ENCODE assay signal across 16 cellular contexts in the genomic region with DNA sequence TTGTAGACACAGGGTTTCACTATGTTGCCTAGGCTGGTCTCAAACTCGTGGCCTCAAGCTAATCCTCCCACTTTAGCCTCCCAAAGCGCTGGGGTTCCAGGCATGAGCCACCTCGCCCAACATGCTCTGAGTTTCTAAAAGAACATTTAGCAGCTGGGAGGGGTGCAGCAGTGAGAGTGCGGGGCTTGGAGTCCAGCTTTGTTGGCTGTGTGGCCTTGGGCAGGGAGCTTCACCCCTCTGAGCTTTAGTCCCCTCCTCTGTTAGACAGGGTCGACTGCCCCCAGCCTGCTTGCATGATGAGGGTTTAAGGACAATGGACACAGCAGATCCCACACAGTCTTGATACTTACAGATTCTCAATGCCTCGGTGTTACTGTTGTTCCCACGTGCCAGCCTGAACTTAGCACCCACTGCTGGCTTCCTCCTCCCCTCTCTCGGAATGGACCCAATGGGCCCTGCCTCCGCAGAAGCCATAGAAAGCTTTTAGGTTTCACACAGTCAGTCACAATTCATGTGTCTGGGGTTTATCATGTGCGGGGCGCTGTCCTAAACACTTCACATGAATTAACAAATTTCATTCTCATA. TPM values are rescaled to one million over a fixed set of nuclear protein-coding genes. Genes with fewer than 3 reads are reported as not detected.
DNase-seq lines count a peak whose midpoint lies in the region; ATAC-seq and TF ChIP-seq lines count a peak whose summit lies in the region.
"Had no signal": no experiment of that assay in that cellular context is flagged by ENCODE, and none has a peak within 500 bp of the region (broad histone marks: within the 10 kb centered on the region; RNA-seq: fewer than 3 reads in every experiment).

No MANE protein-coding gene starts in this region.

- TF ChIP-seq CTCF in omental fat pad (IDR thresholded peaks at IDR 0.05): no peak

- peaks cover 60 to 95% (median 84%) of the 10 kb centered on the region in 10 experiments for H3K4me1 ChIP-seq in BLaER1 treated with 17β-estradiol and CSF1 and Interleukin-3, amounts not matched to agents 10 nM and 100 nM
- H3K4me1 ChIP-seq in HUES64 (ENCODE audit: insufficient read depth, low read length): peaks cover 16% of the 10 kb centered on the region

- WGBS in HUES64: 86% methylated on average over 11 of the region's 11 CpGs

- no peaks in the 10 kb centered on the region for H3K9me3 ChIP-seq in BLaER1 treated with 17β-estradiol and CSF1 and Interleukin-3, amounts not matched to agents 10 nM and 100 nM (replicated peaks in 1 of 11)
- no peaks in the 10 kb centered on the region for H3K9me3 ChIP-seq in HUES64 (ENCODE audit: insufficient read depth, low read depth, low read length)

- no peaks in the 10 kb centered on the region for H3K27me3 ChIP-seq in BLaER1 treated with 17β-estradiol and CSF1 and Interleukin-3, amounts not matched to agents 10 nM and 100 nM
- no peaks in the 10 kb centered on the region for H3K27me3 ChIP-seq in HUES64 (ENCODE audit: insufficient read depth, low read length)

- H4K20me1 ChIP-seq in BLaER1 treated with 17β-estradiol and CSF1 and Interleukin-3, amounts not matched to agents 10 nM and 100 nM: no peaks in the 10 kb centered on the region

- no peaks in the 10 kb centered on the region for H3K36me3 ChIP-seq in BLaER1 treated with 17β-estradiol and CSF1 and Interleukin-3, amounts not matched to agents 10 nM and 100 nM
- no peaks in the 10 kb centered on the region for H3K36me3 ChIP-seq in HUES64 (ENCODE audit: insufficient read depth, low read length)

- no peak overlapping the region for H3K9ac ChIP-seq in BLaER1 treated with 17β-estradiol and CSF1 and Interleukin-3, amounts not matched to agents 10 nM and 100 nM
- no peak overlapping the region for H3K9ac ChIP-seq in HUES64 (ENCODE audit: low read depth, low read length)

- H3K4me3 ChIP-seq in BLaER1 treated with 17β-estradiol and CSF1 and Interleukin-3, amounts not matched to agents 10 nM and 100 nM: no peak overlapping the region
- no peak overlapping the region for H3K4me3 ChIP-seq in HUES64 (ENCODE audit: low read length)

- H3K4me2 ChIP-seq in BLaER1 treated with 17β-estradiol and CSF1 and Interleukin-3, amounts not matched to agents 10 nM and 100 nM: peak overlapping the region in 10 of 11 experiments; percentile 59 to 81 (median 75); a peak in 19 of 22 replicates

- H3K27ac ChIP-seq in BLaER1 treated with 17β-estradiol and CSF1 and Interleukin-3, amounts not matched to agents 10 nM and 100 nM: peak overlapping the region in 3 of 11 experiments; percentile 2 to 31 (median 25); a peak in 3 of 22 replicates
- peak overlapping the region; percentile 47; the same call in 1 of the 2 replicates for H3K27ac ChIP-seq in HUES64 (ENCODE audit: low read depth, low read length)

- DNase-seq in left lobe of liver (ENCODE audit: low spot score): no peak
- peak; percentile 13 for DNase-seq in omental fat pad (ENCODE audit: low spot score)
- DNase-seq in activated gamma-delta T cell treated with Interleukin-2 at 50 U/mL for 16 hours: no peak
- DNase-seq in NCI-H446 treated with DMSO at 0.1 percent for 48 hours (lab: John Stamatoyannopoulos, UW): no peak
- no peak for DNase-seq in nucleus accumbens (lab: John Stamatoyannopoulos, UW)
- DNase-seq: ACHN; CD4-positive, alpha-beta memory T cell; DMS79 treated with DMSO at 0.1 percent for 48 hours; Kasumi-1; NCI-H187 treated with DMSO at 0.1 percent for 48 hours; NK-92 treated with Interleukin-12 subunit alpha and Interleukin-12 subunit beta, amount 100 ng/mL, for 24 hours; SHP77 treated with DMSO at 0.1 percent for 48 hours had no signal

- peak; percentile 1 for ATAC-seq in left lobe of liver
- ATAC-seq in omental fat pad (ENCODE audit: low FRiP score): no peak
- no peak for ATAC-seq in HG02610 (IDR thresholded peaks at IDR 0.05; ENCODE audit: unreplicated experiment)
- ATAC-seq: SK-N-SH treated with all-trans-retinoic acid at 6 μM for 48 hours had no signal

RNA-seq across cellular contexts. Expression of gene PSMA6, which starts 54.6 kb away (rescaled TPM):
- 188 TPM for polyA plus RNA-seq in HUES64 (2013, experiment 1 of 2)
- 182 TPM for polyA plus RNA-seq in HUES64 (2013, experiment 2 of 2)
- 72.0 TPM for total RNA-seq in left lobe of liver
- 100 to 1,000 TPM; 158 to 180 (median 170) TPM for total RNA-seq in omental fat pad

RNA-seq across cellular contexts. Expression of gene NFKBIA, which starts 57.7 kb away (rescaled TPM):
- 28.7 TPM for polyA plus RNA-seq in HUES64 (2013, experiment 1 of 2)
- 25.9 TPM for polyA plus RNA-seq in HUES64 (2013, experiment 2 of 2)
- total RNA-seq in left lobe of liver (116 TPM), omental fat pad (1,000 to 10,000 TPM in 1 of 4 donors, 100 to 1,000 TPM in 3; 291 to 1,245 (median 645) TPM)
